Comparison of ENCODE assay signal across 12 cellular contexts in genomic region chr2:45890094-45890646, GRCh38.
A peak's percentile ranks its signal among the peaks of the same experiment; 100 is the strongest.
DNase-seq lines count a peak whose midpoint lies in the region; ATAC-seq and TF ChIP-seq lines count a peak whose summit lies in the region.
"Had no signal": no experiment of that assay in that cellular context is flagged by ENCODE, and none has a peak within 500 bp of the region (broad histone marks: within the 10 kb centered on the region; RNA-seq: fewer than 3 reads in every experiment).

No MANE protein-coding gene starts in this region.

- DNase-seq in esophagus muscularis mucosa (ENCODE audit: extremely low spot score), result no peak
- DNase-seq in spleen, result no peak
- DNase-seq in GF-D8 (lab: John Stamatoyannopoulos, UW), result no peak
- no peak for DNase-seq in HCEC 1CT
- DNase-seq in 8988T, result no peak
- DNase-seq: caudate nucleus, DMS 273 treated with DMSO at 0.1 percent for 48 hours, erythroblast, NCI-H345 had no signal

- intact Hi-C loops in esophagus muscularis mucosa (cut with DNase I), result no loop called here
- intact Hi-C loops in spleen (cut with DNase I; ENCODE audit: low total_unique reads), result no loop called here

- H3K4me1 ChIP-seq in esophagus muscularis mucosa (peaks cover 66 to 95% (median 78%) of the 10 kb centered on the region in 4 donors), spleen (peaks cover 29 to 100% (median 80%) of the 10 kb centered on the region in 6 donors)

- no peaks in the 10 kb centered on the region for H3K27me3 ChIP-seq in esophagus muscularis mucosa
- no peaks in the 10 kb centered on the region for H3K27me3 ChIP-seq in spleen (replicated peaks in 1 of 7)

- no peak for TF ChIP-seq POLR2A in esophagus muscularis mucosa (IDR thresholded peaks at IDR 0.05; ENCODE audit: low read depth)
- TF ChIP-seq POLR2A in spleen (IDR thresholded peaks at IDR 0.05), result no peak

- ATAC-seq in GM21390 (IDR thresholded peaks at IDR 0.05; ENCODE audit: unreplicated experiment), result peak; percentile 53
- no peak for ATAC-seq in GM19455 (IDR thresholded peaks at IDR 0.05; ENCODE audit: unreplicated experiment)

- no peak for TF ChIP-seq CTCF in esophagus muscularis mucosa (IDR thresholded peaks at IDR 0.05)
- TF ChIP-seq CTCF in spleen (IDR thresholded peaks at IDR 0.05 in 8 of 11, conservative IDR thresholded peaks at IDR 0.05 in 3 of 11), result no peak

- H3K36me3 ChIP-seq in KOPT-K1 (ENCODE audit: insufficient read depth, low read length) (no peaks in the 10 kb centered on the region), esophagus muscularis mucosa (no peaks in the 10 kb centered on the region), spleen (no peaks in the 10 kb centered on the region)

- TF ChIP-seq EP300 in esophagus muscularis mucosa (IDR thresholded peaks at IDR 0.05), result no peak

- H3K4me3 ChIP-seq in esophagus muscularis mucosa, result no peak overlapping the region
- H3K4me3 ChIP-seq in spleen, result peak overlapping the region in 2 of 8 donors; percentile 5 to 21

- H3K27ac ChIP-seq in KOPT-K1 (ENCODE audit: low read depth, low read length, poor library complexity, severe bottlenecking) (peak overlapping the region; percentile 79), esophagus muscularis mucosa (replicated peaks in 1 of 4) (peak overlapping the region; percentile 41 to 63 (median 53)), spleen (peak overlapping the region; percentile 44 to 97 (median 80))

- H3K9me3 ChIP-seq in KOPT-K1 (ENCODE audit: insufficient read depth, low read length, poor library complexity, severe bottlenecking) (no peaks in the 10 kb centered on the region), esophagus muscularis mucosa (no peaks in the 10 kb centered on the region), spleen (no peaks in the 10 kb centered on the region)

- 71% methylated on average over 8 of the region's 8 CpGs for WGBS in esophagus muscularis mucosa
- WGBS in spleen, 5 donors, result 58 to 71% (median 68%) methylated on average over 8 of the region's 8 CpGs
